Comparison of ENCODE assay signal across 1 cellular context in the genomic region with DNA sequence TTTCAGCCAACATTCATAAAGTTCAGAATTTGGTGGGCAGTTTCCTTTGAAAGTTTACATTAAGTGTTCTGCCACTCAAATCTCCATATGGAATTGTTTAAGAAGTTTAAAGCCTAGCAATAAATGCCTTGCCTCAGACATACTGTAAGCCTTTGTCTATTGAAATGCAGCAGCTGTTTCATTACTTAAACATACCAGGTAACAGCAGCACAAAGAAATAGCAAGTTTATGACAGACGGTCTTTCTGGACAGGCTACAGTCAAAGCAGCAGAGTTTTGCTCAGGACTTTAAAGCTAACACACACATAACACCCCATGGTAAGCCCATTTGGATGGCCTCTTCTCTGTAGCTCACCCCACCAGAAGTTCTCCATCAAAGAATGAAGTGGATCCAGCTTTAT.
TF ChIP-seq lines count a peak whose summit lies in the region.

No MANE protein-coding gene starts in this region.

TF ChIP-seq in GM23338, 12 proteins besides CTCF, POLR2A, EP300 and RAD21 (continued from another document):
- TF ChIP-seq, protein P1, sequence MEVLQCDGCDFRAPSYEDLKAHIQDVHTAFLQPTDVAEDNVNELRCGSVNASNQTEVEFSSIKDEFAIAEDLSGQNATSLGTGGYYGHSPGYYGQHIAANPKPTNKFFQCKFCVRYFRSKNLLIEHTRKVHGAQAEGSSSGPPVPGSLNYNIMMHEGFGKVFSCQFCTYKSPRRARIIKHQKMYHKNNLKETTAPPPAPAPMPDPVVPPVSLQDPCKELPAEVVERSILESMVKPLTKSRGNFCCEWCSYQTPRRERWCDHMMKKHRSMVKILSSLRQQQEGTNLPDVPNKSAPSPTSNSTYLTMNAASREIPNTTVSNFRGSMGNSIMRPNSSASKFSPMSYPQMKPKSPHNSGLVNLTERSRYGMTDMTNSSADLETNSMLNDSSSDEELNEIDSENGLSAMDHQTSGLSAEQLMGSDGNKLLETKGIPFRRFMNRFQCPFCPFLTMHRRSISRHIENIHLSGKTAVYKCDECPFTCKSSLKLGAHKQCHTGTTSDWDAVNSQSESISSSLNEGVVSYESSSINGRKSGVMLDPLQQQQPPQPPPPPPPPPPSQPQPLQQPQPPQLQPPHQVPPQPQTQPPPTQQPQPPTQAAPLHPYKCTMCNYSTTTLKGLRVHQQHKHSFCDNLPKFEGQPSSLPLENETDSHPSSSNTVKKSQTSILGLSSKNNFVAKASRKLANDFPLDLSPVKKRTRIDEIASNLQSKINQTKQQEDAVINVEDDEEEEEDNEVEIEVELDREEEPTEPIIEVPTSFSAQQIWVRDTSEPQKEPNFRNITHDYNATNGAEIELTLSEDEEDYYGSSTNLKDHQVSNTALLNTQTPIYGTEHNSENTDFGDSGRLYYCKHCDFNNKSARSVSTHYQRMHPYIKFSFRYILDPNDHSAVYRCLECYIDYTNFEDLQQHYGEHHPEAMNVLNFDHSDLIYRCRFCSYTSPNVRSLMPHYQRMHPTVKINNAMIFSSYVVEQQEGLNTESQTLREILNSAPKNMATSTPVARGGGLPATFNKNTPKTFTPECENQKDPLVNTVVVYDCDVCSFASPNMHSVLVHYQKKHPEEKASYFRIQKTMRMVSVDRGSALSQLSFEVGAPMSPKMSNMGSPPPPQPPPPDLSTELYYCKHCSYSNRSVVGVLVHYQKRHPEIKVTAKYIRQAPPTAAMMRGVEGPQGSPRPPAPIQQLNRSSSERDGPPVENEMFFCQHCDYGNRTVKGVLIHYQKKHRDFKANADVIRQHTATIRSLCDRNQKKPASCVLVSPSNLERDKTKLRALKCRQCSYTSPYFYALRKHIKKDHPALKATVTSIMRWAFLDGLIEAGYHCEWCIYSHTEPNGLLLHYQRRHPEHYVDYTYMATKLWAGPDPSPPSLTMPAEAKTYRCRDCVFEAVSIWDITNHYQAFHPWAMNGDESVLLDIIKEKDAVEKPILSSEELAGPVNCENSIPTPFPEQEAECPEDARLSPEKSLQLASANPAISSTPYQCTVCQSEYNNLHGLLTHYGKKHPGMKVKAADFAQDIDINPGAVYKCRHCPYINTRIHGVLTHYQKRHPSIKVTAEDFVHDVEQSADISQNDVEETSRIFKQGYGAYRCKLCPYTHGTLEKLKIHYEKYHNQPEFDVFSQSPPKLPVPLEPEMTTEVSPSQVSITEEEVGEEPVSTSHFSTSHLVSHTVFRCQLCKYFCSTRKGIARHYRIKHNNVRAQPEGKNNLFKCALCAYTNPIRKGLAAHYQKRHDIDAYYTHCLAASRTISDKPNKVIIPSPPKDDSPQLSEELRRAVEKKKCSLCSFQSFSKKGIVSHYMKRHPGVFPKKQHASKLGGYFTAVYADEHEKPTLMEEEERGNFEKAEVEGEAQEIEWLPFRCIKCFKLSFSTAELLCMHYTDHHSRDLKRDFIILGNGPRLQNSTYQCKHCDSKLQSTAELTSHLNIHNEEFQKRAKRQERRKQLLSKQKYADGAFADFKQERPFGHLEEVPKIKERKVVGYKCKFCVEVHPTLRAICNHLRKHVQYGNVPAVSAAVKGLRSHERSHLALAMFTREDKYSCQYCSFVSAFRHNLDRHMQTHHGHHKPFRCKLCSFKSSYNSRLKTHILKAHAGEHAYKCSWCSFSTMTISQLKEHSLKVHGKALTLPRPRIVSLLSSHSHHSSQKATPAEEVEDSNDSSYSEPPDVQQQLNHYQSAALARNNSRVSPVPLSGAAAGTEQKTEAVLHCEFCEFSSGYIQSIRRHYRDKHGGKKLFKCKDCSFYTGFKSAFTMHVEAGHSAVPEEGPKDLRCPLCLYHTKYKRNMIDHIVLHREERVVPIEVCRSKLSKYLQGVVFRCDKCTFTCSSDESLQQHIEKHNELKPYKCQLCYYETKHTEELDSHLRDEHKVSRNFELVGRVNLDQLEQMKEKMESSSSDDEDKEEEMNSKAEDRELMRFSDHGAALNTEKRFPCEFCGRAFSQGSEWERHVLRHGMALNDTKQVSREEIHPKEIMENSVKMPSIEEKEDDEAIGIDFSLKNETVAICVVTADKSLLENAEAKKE (CRISPR knock-in tag; IDR thresholded peaks at IDR 0.05), result no peak
- no peak for TF ChIP-seq ZNF114 (CRISPR knock-in tag; IDR thresholded peaks at IDR 0.05)
- no peak for TF ChIP-seq POLR2AphosphoS5 (IDR thresholded peaks at IDR 0.05; ENCODE audit: low read depth)
- TF ChIP-seq NANOG (IDR thresholded peaks at IDR 0.05; ENCODE audit: borderline replicate concordance), result no peak
- no peak for TF ChIP-seq EZH2phosphoT487 (IDR thresholded peaks at IDR 0.05; ENCODE audit: unreplicated experiment)
- TF ChIP-seq JUNB (IDR thresholded peaks at IDR 0.05; ENCODE audit: unreplicated experiment), result no peak
- no peak for TF ChIP-seq STAT1 (IDR thresholded peaks at IDR 0.05; ENCODE audit: unreplicated experiment)
- TF ChIP-seq ZNF331 (CRISPR knock-in tag; IDR thresholded peaks at IDR 0.05; ENCODE audit: low read depth), result no peak
- no peak for TF ChIP-seq CREB1 (CRISPR knock-in tag; IDR thresholded peaks at IDR 0.05; ENCODE audit: low read depth)
- no peak for TF ChIP-seq EZH2 (IDR thresholded peaks at IDR 0.05; ENCODE audit: low read depth, unreplicated experiment)
- TF ChIP-seq, protein P2, sequence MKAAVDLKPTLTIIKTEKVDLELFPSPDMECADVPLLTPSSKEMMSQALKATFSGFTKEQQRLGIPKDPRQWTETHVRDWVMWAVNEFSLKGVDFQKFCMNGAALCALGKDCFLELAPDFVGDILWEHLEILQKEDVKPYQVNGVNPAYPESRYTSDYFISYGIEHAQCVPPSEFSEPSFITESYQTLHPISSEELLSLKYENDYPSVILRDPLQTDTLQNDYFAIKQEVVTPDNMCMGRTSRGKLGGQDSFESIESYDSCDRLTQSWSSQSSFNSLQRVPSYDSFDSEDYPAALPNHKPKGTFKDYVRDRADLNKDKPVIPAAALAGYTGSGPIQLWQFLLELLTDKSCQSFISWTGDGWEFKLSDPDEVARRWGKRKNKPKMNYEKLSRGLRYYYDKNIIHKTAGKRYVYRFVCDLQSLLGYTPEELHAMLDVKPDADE (IDR thresholded peaks at IDR 0.05), result no peak
